9 cellular contexts compared by ENCODE assay signal in genomic region chr4:86359944-86360478, GRCh38. TPM values are rescaled to one million over a fixed set of nuclear protein-coding genes. Genes with fewer than 3 reads are reported as not detected.
DNase-seq lines count a peak whose midpoint lies in the region; ATAC-seq, FAIRE-seq and TF ChIP-seq lines count a peak whose summit lies in the region.
"Had no signal": no experiment of that assay in that cellular context is flagged by ENCODE, and none has a peak within 500 bp of the region (broad histone marks: within the 10 kb centered on the region; RNA-seq: fewer than 3 reads in every experiment).

Gene MAPK10 (minus strand): TSS chr4:86360053.

- FAIRE-seq in K562 (lab: Jason Lieb, UNC) = no peak

- H3K36me3 ChIP-seq in DND-41 (ENCODE audit: insufficient read depth, low read length) (no peaks in the 10 kb centered on the region), K562 (ENCODE audit: control insufficient read depth, insufficient read depth, low read length) (no peaks in the 10 kb centered on the region), iPS DF 6.9 (ENCODE audit: control insufficient read depth, insufficient read depth, low read length) (no peaks in the 10 kb centered on the region), WERI-Rb-1 (no peaks in the 10 kb centered on the region)

- H3K9me3 ChIP-seq in DND-41 (ENCODE audit: insufficient read depth, low read length, severe bottlenecking) (no peaks in the 10 kb centered on the region), K562 (replicated peaks; ENCODE audit: control insufficient read depth, insufficient read depth, low read depth, low read length) (no peaks in the 10 kb centered on the region), iPS DF 6.9 (ENCODE audit: control insufficient read depth, insufficient read depth, low read length) (no peaks in the 10 kb centered on the region), WERI-Rb-1 (ENCODE audit: severe bottlenecking) (no peaks in the 10 kb centered on the region)

- POLR2A ChIA-PET in K562 (lab: Yijun Ruan, JAX) = interaction anchor here (0.5 kb wide), 1 partner anchor 7 kb away, joined by 3 read pairs; no protein-coding TSS in a partner anchor

- intact Hi-C loops in K562 (cut with micrococcal nuclease) = no loop called here

- no TSS peak for BruUV-seq in K562 (replicated peaks; lab: Mats Ljungman, UMichigan)

- H3K79me2 ChIP-seq in DND-41 (ENCODE audit: insufficient read depth, low read length) (no peaks in the 10 kb centered on the region), K562 (ENCODE audit: control insufficient read depth, insufficient read depth, low read length) (no peaks in the 10 kb centered on the region)

- H3K9me1 ChIP-seq in K562 (ENCODE audit: control insufficient read depth, insufficient read depth, low read length) = no peaks in the 10 kb centered on the region

- H3K9ac ChIP-seq in DND-41 (ENCODE audit: low read depth, low read length) (peak within 1 kb of the TSS; percentile 39), K562 (ENCODE audit: insufficient read depth in 1 of 2, low read depth in 2 of 2, low read length in 2 of 2) (no peak within 1 kb of the TSS)

- H4K20me1 ChIP-seq in DND-41 (ENCODE audit: insufficient read depth, low read length) (no peaks in the 10 kb centered on the region), K562 (replicated peaks; ENCODE audit: control insufficient read depth, insufficient read depth, low read length) (no peaks in the 10 kb centered on the region)

- peak within 1 kb of the TSS; percentile 93 for H2AFZ ChIP-seq in DND-41 (ENCODE audit: low read depth, low read length)
- H2AFZ ChIP-seq in K562 (ENCODE audit: low read depth, low read length) = no peak within 1 kb of the TSS

- no peak for TF ChIP-seq EP300 in K562 (IDR thresholded peaks at IDR 0.05; ENCODE audit: low read length)

- TF ChIP-seq RAD21 in K562 (CRISPR knock-in tag; conservative IDR thresholded peaks at IDR 0.05 in 1 of 2, IDR thresholded peaks at IDR 0.05 in 1 of 2) = no peak

- DNase-seq in DND-41 = peak; percentile 73
- peak; percentile 98 for DNase-seq in KBM-7
- peak in 2 of 4 experiments; percentile 12 to 14 for DNase-seq in K562 (ENCODE audit: extremely low read depth in 1 of 4, low spot score in 3 of 4)
- DNase-seq in iPS DF 6.9 (ENCODE audit: low read depth, low spot score) = peak; percentile 68
- peak; percentile 91 for DNase-seq in renal cortical epithelial cell (ENCODE audit: low read depth)
- DNase-seq in WERI-Rb-1 = no peak

- TF ChIP-seq POLR2A in K562 (conservative IDR thresholded peaks at IDR 0.05) = no peak

- CTCF ChIA-PET in K562 (lab: Yijun Ruan, JAX; ENCODE audit: low intra/inter-chr PET ratio) = no interaction called here

- H3K27ac ChIP-seq in DND-41 (ENCODE audit: low read length) (peak within 1 kb of the TSS; percentile 70), K562 (ENCODE audit: extremely low read depth, low read depth, low read length) (no peak within 1 kb of the TSS), iPS DF 6.9 (ENCODE audit: low read length) (no peak within 1 kb of the TSS), WERI-Rb-1 (no peak within 1 kb of the TSS)
- H3K27ac ChIP-seq: VCaP had no signal

- peak within 1 kb of the TSS; percentile 92 for H3K4me2 ChIP-seq in DND-41 (ENCODE audit: insufficient read depth, low read length)
- no peak within 1 kb of the TSS for H3K4me2 ChIP-seq in K562 (ENCODE audit: insufficient read depth, low read length)

- under 1% methylated on average over 10 of the region's 12 CpGs for whole genome bisulfite sequencing in K562 (ENCODE audit: insufficient coverage, low coverage, missing lambda C conversion rate)
- no CpG with 5 or more reads among the region's 12 CpGs for WGBS in iPS DF 6.9 (ENCODE audit: insufficient coverage, insufficient read length)

- H3K27me3 ChIP-seq in DND-41 (ENCODE audit: insufficient read depth, low read length, poor library complexity) = peaks cover 5% of the 10 kb centered on the region
- no peaks in the 10 kb centered on the region for H3K27me3 ChIP-seq in K562 (ENCODE audit: control insufficient read depth in 2 of 2, insufficient read depth in 2 of 2, low read length in 2 of 2)
- H3K27me3 ChIP-seq in iPS DF 6.9 (ENCODE audit: control insufficient read depth, insufficient read depth, low read length) = no peaks in the 10 kb centered on the region
- no peaks in the 10 kb centered on the region for H3K27me3 ChIP-seq in WERI-Rb-1 (ENCODE audit: insufficient read depth, low read depth, severe bottlenecking)

- peak; percentile 95 for ATAC-seq in DND-41 (ENCODE audit: insufficient read depth, low read depth)
- ATAC-seq in GM21528 (IDR thresholded peaks at IDR 0.05; ENCODE audit: low FRiP score, unreplicated experiment) = peak; percentile 99
- peak; percentile 97 for ATAC-seq in SK-N-SH treated with all-trans-retinoic acid at 6 μM for 48 hours
- peak; percentile 26; the same call in 2 of the 3 replicates for ATAC-seq in K562

- no peak for TF ChIP-seq CTCF in DND-41 (IDR thresholded peaks at IDR 0.05; ENCODE audit: borderline replicate concordance, extremely low read depth, low read length, poor library complexity, severe bottlenecking)
- TF ChIP-seq CTCF in K562 (IDR thresholded peaks at IDR 0.05 in 2 of 3, conservative IDR thresholded peaks at IDR 0.05 in 1 of 3; ENCODE audit: insufficient read depth in 2 of 3, low read depth in 1 of 3, low read length in 3 of 3) = no peak
- TF ChIP-seq CTCF in WERI-Rb-1 (IDR thresholded peaks at IDR 0.05; ENCODE audit: low read depth, low read length) = no peak

- H3K4me1 ChIP-seq in DND-41 (ENCODE audit: insufficient read depth, low read length) = peaks cover 16% of the 10 kb centered on the region
- H3K4me1 ChIP-seq in K562 (replicated peaks in 1 of 2; ENCODE audit: control insufficient read depth in 2 of 2, insufficient read depth in 2 of 2, low read length in 2 of 2) = no peaks in the 10 kb centered on the region
- peaks cover 4% of the 10 kb centered on the region; the same call in 1 of the 2 replicates for H3K4me1 ChIP-seq in iPS DF 6.9 (ENCODE audit: control insufficient read depth, insufficient read depth, low read length)

- in situ Hi-C loops in KBM-7 (cut with MboI; ENCODE audit: low pct_unique_long_range_greater_than_20kb, low sequenced_read_pairs) = no loop called here
- in situ Hi-C loops in K562 (cut with MboI) = no loop called here

- H3K4me3 ChIP-seq in DND-41 (ENCODE audit: low read depth in 1 of 2, low read length in 2 of 2) = peak within 1 kb of the TSS; percentile 24 to 72; a peak in 3 of 4 replicates
- no peak within 1 kb of the TSS for H3K4me3 ChIP-seq in K562
- no peak within 1 kb of the TSS for H3K4me3 ChIP-seq in iPS DF 6.9 (ENCODE audit: low read length)
- no peak within 1 kb of the TSS for H3K4me3 ChIP-seq in WERI-Rb-1 (ENCODE audit: low read depth, low read length)

TF ChIP-seq in SK-N-SH treated with all-trans-retinoic acid at 6 μM for 48 hours, 23 proteins besides CTCF, POLR2A, EP300 and RAD21 (continues in another document):
- TF ChIP-seq ZNF565 (CRISPR knock-in tag; conservative IDR thresholded peaks at IDR 0.05; ENCODE audit: low read depth) = no peak

TF ChIP-seq in K562, 482 proteins besides CTCF, POLR2A, EP300 and RAD21 (continues in another document):
- TF ChIP-seq SAFB2 (IDR thresholded peaks at IDR 0.05; ENCODE audit: borderline replicate concordance, low read depth, low read length, severe bottlenecking) = no peak
- no peak for TF ChIP-seq NCOA1 (IDR thresholded peaks at IDR 0.05; ENCODE audit: low read depth)
- TF ChIP-seq RFX1 (IDR thresholded peaks at IDR 0.05) = peak; percentile 90
- no peak for TF ChIP-seq CREB1 (IDR thresholded peaks at IDR 0.05)
- no peak for TF ChIP-seq CREB1 (CRISPR knock-in tag; IDR thresholded peaks at IDR 0.05)
- no peak for TF ChIP-seq ZNF655 (CRISPR knock-in tag; IDR thresholded peaks at IDR 0.05)
- no peak for TF ChIP-seq IRF9 (tag; IDR thresholded peaks at IDR 0.05)
- TF ChIP-seq NR4A1 (CRISPR knock-in tag; IDR thresholded peaks at IDR 0.05) = no peak
- TF ChIP-seq NR4A1 (tag; IDR thresholded peaks at IDR 0.05) = no peak

RNA-seq across cellular contexts. Expression of gene MAPK10, which starts in this region (rescaled TPM):
- not detected in 2 replicates for total RNA-seq in K562 (2011; cell fraction: chromatin; rRNA removed; ENCODE audit: low replicate concordance)
- total RNA-seq in K562 (2011; cell fraction: nucleolus; rRNA removed) = not detected in 2 replicates
- total RNA-seq in K562 (2011; cell fraction: nucleoplasm; rRNA removed) = not detected in 2 replicates
- total RNA-seq in K562 (2014; rRNA removed) (0.16 TPM in 1 of 2 replicates, not detected in the other), K562 (2014; rRNA removed; fragmentation: Illumina TruSeq; extraction: Trizol) (0.22 TPM in 1 of 2 replicates, not detected in the other), K562 (2015; rRNA removed; fragmentation: Illumina TruSeq; extraction: Trizol) (0.11 and 0.18 TPM in 2 replicates), K562 (2021) (0.53 and 0.87 TPM in 2 replicates), renal cortical epithelial cell (7.8 and 42.9 TPM in 2 replicates)
- polyA plus RNA-seq in K562 (2011; rRNA removed) (not detected in 2 replicates), K562 (2014; fragmentation: Illumina TruSeq; extraction: Trizol) (0.10 TPM in 1 of 2 replicates, not detected in the other), K562 (2014; fragmentation: Nextera tagmentation; extraction: Ambion mirVana) (under 1 TPM; 0.11 to 0.23 TPM), K562 (2014; rRNA removed) (not detected in 2 replicates)
- polyA plus RNA-seq in K562 (2011; cell fraction: cytosol; rRNA removed) = 0.16 TPM in 1 of 2 replicates, not detected in the other
- not detected in 2 replicates for polyA plus RNA-seq in K562 (2011; cell fraction: nucleus; rRNA removed)
- polyA plus RNA-seq in K562 (2012) = 0.22 and 0.57 TPM in 2 replicates
- not detected in 2 replicates for polyA minus RNA-seq in K562 (2011; rRNA and poly(A)+ RNA removed)
- polyA minus RNA-seq in K562 (2011; cell fraction: cytosol; rRNA and poly(A)+ RNA removed) = not detected in 2 replicates
- not detected in 2 replicates for polyA minus RNA-seq in K562 (2011; cell fraction: nucleus; rRNA and poly(A)+ RNA removed)

Comparison
In these comparisons a context has a peak if more than half of its experiments do, and no peak if none do; other contexts are left out.
1. Peak in ATAC-seq in K562; RNA of the gene not detected or under 1 TPM.
2. ATAC-seq: peak in every context shown above with its lines; median percentile 99 in GM21528; 97 in SK-N-SH treated with all-trans-retinoic acid at 6 μM for 48 hours; 95 in DND-41; 26 in K562.
3. H3K4me3 ChIP-seq: peak in DND-41 (2 of 2); none in K562 (single experiment), iPS DF 6.9 (single experiment) and WERI-Rb-1 (single experiment).